In the genomic region with DNA sequence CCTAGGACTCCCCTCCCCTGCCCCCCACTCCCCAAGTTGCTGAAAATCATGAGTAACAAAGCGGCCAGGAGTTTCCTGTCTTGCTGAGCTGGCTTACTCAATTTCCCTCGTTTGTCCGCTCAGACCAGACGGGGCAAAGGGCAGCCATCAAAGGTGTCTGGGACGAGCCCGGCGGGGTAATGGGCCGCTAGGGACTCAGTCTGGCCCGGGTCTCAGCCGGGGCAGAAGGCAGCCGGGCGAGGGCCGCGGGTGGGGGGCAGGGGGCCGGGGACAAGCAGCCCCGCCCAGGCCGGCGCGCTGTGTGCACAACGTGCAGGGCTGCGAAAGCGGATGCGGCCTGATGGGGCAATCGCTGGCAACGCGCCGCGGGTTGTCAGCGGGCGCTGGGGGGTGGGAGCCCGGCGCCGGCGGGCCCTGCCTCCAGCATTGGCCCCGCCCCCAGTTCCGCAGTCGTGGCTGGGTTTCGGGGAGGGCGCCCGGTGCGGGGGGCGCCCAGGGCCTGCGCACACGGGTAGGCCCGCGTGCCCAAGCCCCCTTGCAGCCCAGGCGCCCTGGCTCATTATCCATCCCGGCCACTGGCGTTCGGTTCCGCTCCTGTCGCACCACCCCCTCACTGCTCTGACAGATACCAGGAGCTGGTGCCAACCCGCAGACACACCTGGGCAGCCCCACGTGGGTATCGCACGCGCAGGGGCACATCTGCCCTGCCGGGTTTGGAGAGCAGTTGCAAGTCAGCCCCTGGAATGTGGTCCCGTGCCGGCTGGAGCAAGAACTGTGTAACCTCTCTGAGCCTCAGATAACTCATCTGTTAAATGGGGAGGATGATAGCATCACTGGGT, we compare ENCODE assay signal across 8 cellular contexts. TPM values are rescaled to one million over a fixed set of nuclear protein-coding genes. Genes with fewer than 3 reads are reported as not detected.
DNase-seq lines count a peak whose midpoint lies in the region; ATAC-seq and TF ChIP-seq lines count a peak whose summit lies in the region.

No MANE protein-coding gene starts in this region.

- intact Hi-C loops in ovary (cut with DNase I) = loop anchor here in 3 of 4 donors (2.0 to 10.0 kb wide), 4 partner anchors 45 to 355 kb away; a partner anchor contains a TSS

- TF ChIP-seq EP300 in ovary (IDR thresholded peaks at IDR 0.05) = peak; percentile 68

- H3K9me3 ChIP-seq in SJSA1 (replicated peaks) = no peaks in the 10 kb centered on the region
- no peaks in the 10 kb centered on the region for H3K9me3 ChIP-seq in ovary
- H3K9me3 ChIP-seq in thoracic aorta = no peaks in the 10 kb centered on the region

- H3K9me3 Mint-ChIP-seq in IgD-negative memory B cell = no peaks in the 10 kb centered on the region
- no peaks in the 10 kb centered on the region for H3K9me3 Mint-ChIP-seq in activated naive CD4-positive, alpha-beta T cell treated with anti-CD3 and anti-CD28 coated beads, Interleukin-2, amount 10 ng/mL, durations not matched to agents 7 days and 5 days

- H3K4me3 ChIP-seq in SJSA1 = peak overlapping the region; percentile 36
- H3K4me3 ChIP-seq in ovary = peak overlapping the region; percentile 40
- H3K4me3 ChIP-seq in thoracic aorta = peak overlapping the region; percentile 72

- TF ChIP-seq CTCF in ovary (IDR thresholded peaks at IDR 0.05) (peak in 1 of 3 donors; percentile 33), thoracic aorta (IDR thresholded peaks at IDR 0.05) (peak; percentile 9)

- H3K36me3 ChIP-seq in SJSA1 (no peaks in the 10 kb centered on the region), ovary (no peaks in the 10 kb centered on the region), thoracic aorta (no peaks in the 10 kb centered on the region)

- H3K4me1 ChIP-seq in SJSA1 (replicated peaks) = peaks cover 49% of the 10 kb centered on the region
- peaks cover 38% of the 10 kb centered on the region for H3K4me1 ChIP-seq in ovary (ENCODE audit: insufficient read depth)
- H3K4me1 ChIP-seq in thoracic aorta (ENCODE audit: control insufficient read depth in 1 of 2, low read depth in 2 of 2) = peaks cover 39 to 53% of the 10 kb centered on the region in 2 donors

- H3K27ac Mint-ChIP-seq in IgD-negative memory B cell = peak overlapping the region; percentile 96 to 100 (median 97)
- H3K27ac Mint-ChIP-seq in activated naive CD4-positive, alpha-beta T cell treated with anti-CD3 and anti-CD28 coated beads, Interleukin-2, amount 10 ng/mL, durations not matched to agents 7 days and 5 days = peak overlapping the region; percentile 99

- H3K4me1 Mint-ChIP-seq in IgD-negative memory B cell = peaks cover 40 to 46% (median 42%) of the 10 kb centered on the region in 3 donors
- peaks cover 93% of the 10 kb centered on the region for H3K4me1 Mint-ChIP-seq in activated naive CD4-positive, alpha-beta T cell treated with anti-CD3 and anti-CD28 coated beads, Interleukin-2, amount 10 ng/mL, durations not matched to agents 7 days and 5 days

- no peaks in the 10 kb centered on the region for H3K27me3 ChIP-seq in SJSA1 (replicated peaks)
- H3K27me3 ChIP-seq in ovary = no peaks in the 10 kb centered on the region
- no peaks in the 10 kb centered on the region for H3K27me3 ChIP-seq in thoracic aorta (replicated peaks; ENCODE audit: insufficient read depth)

- ATAC-seq in GM21528 (IDR thresholded peaks at IDR 0.05; ENCODE audit: low FRiP score, unreplicated experiment) = peak; percentile 47
- peak; percentile 63 for ATAC-seq in thoracic aorta (ENCODE audit: insufficient number of reproducible peaks, low FRiP score, low read depth)

- H3K27ac ChIP-seq in SJSA1 (peak overlapping the region; percentile 88), ovary (peak overlapping the region; percentile 71 to 88), thoracic aorta (peak overlapping the region; percentile 75 to 77)

- peak; percentile 28 for TF ChIP-seq POLR2A in ovary (IDR thresholded peaks at IDR 0.05)

- DNase-seq in DMS79 (lab: John Stamatoyannopoulos, UW) (peak; percentile 69), SJSA1 (ENCODE audit: low read depth in 1 of 2, low spot score in 2 of 2) (peak; percentile 88 to 93), globus pallidus (ENCODE audit: low spot score) (peak; percentile 83), ovary (peak; percentile 95 to 97 (median 96)), thoracic aorta (ENCODE audit: low spot score) (peak; percentile 52)
- DNase-seq in activated naive CD4-positive, alpha-beta T cell treated with anti-CD3 and anti-CD28 coated beads, Interleukin-2, amount 10 ng/mL, durations not matched to agents 7 days and 5 days = peak; percentile 92

- 2 to 4% (median 4%) methylated on average over 46 to 60 of the region's 60 CpGs for WGBS in ovary, 3 donors

- no peaks in the 10 kb centered on the region for H3K27me3 Mint-ChIP-seq in IgD-negative memory B cell
- no peaks in the 10 kb centered on the region for H3K27me3 Mint-ChIP-seq in activated naive CD4-positive, alpha-beta T cell treated with anti-CD3 and anti-CD28 coated beads, Interleukin-2, amount 10 ng/mL, durations not matched to agents 7 days and 5 days

- no peaks in the 10 kb centered on the region for H3K36me3 Mint-ChIP-seq in IgD-negative memory B cell
- H3K36me3 Mint-ChIP-seq in activated naive CD4-positive, alpha-beta T cell treated with anti-CD3 and anti-CD28 coated beads, Interleukin-2, amount 10 ng/mL, durations not matched to agents 7 days and 5 days = peaks cover 8% of the 10 kb centered on the region

- CTCF ChIA-PET in activated naive CD4-positive, alpha-beta T cell treated with anti-CD3 and anti-CD28 coated beads, Interleukin-2, amount 10 ng/mL, durations not matched to agents 7 days and 5 days (lab: Charles Lee) = interaction anchor here (0.9 to 4.4 kb wide), 8 partner anchors 11 to 59 kb away, joined by 3 to 28 read pairs (median 6); a partner anchor contains a TSS

- peak overlapping the region; percentile 77 to 90 (median 86) for H3K4me3 Mint-ChIP-seq in IgD-negative memory B cell
- H3K4me3 Mint-ChIP-seq in activated naive CD4-positive, alpha-beta T cell treated with anti-CD3 and anti-CD28 coated beads, Interleukin-2, amount 10 ng/mL, durations not matched to agents 7 days and 5 days = peak overlapping the region; percentile 75

RNA-seq across cellular contexts. Expression of a gene that starts 35.1 kb away (rescaled TPM):
- 27.6 TPM for polyA plus RNA-seq in IgD-negative memory B cell
- 36.1 and 42.3 TPM in 2 replicates for total RNA-seq in SJSA1 (2014; rRNA removed; shearing (Covaris generic))
- 10 to 100 TPM; 27.6 to 46.4 (median 33.1) TPM for total RNA-seq in ovary
- 10 to 100 TPM; 27.5 to 32.0 TPM for polyA plus RNA-seq in ovary
- 10 to 100 TPM; 33.3 to 39.5 TPM for total RNA-seq in thoracic aorta

RNA-seq across cellular contexts. Expression of a gene that starts 45.9 kb away (rescaled TPM):
- 79.9 TPM for polyA plus RNA-seq in IgD-negative memory B cell
- total RNA-seq in SJSA1 (2014; rRNA removed; shearing (Covaris generic)) = 13.6 and 20.6 TPM in 2 replicates
- total RNA-seq in ovary = 1,000 to 10,000 TPM in 2 of 7 donors, 100 to 1,000 TPM in 5; 229 to 1,952 (median 524) TPM
- 100 to 1,000 TPM in 1 of 2 donors, 10 to 100 TPM in 1; 46.6 to 529 TPM for polyA plus RNA-seq in ovary
- total RNA-seq in thoracic aorta = 100 to 1,000 TPM; 163 to 374 TPM

Comparison
In these comparisons a context has a peak if more than half of its experiments do, and no peak if none do; other contexts are left out.
1. Peak in every context shown above with its lines: DNase-seq, ATAC-seq, H3K4me3 ChIP-seq and H3K27ac ChIP-seq.